20 cellular contexts compared by ENCODE assay signal in genomic region chr6:17808609-17809008, GRCh38.
"Had no signal": no experiment of that assay in that cellular context is flagged by ENCODE, and none has a peak within 500 bp of the region (broad histone marks: within the 10 kb centered on the region; RNA-seq: fewer than 3 reads in every experiment).

No MANE protein-coding gene starts in this region.

- H3K9me3 ChIP-seq: esophagus squamous epithelium, gastroesophageal sphincter, testis, tibial nerve had no signal

- H3K27me3 ChIP-seq: esophagus squamous epithelium, gastroesophageal sphincter, spleen, testis, tibial nerve had no signal

- ATAC-seq: effector memory CD8-positive, alpha-beta T cell; gastroesophageal sphincter; naive thymus-derived CD4-positive, alpha-beta T cell; sciatic nerve; stimulated activated memory B cell treated with anti-CD40 and anti-IgM and Interleukin-4, amounts not matched to agents 10 μg/mL and 1 μg/mL and 100 μg/mL, for 72 hours; stimulated activated naive CD8-positive, alpha-beta T cell treated with anti-CD3 and anti-CD28 coated beads, Interleukin-15, amount 100 ng/mL, for 72 hours had no signal

- H3K27ac ChIP-seq: esophagus squamous epithelium, gastroesophageal sphincter, spleen, testis, tibial nerve had no signal

- H3K4me3 ChIP-seq: esophagus squamous epithelium, gastroesophageal sphincter, spleen, testis, tibial nerve had no signal

- H3K4me1 ChIP-seq: esophagus squamous epithelium, testis, tibial nerve had no signal

- FAIRE-seq: keratinocyte had no signal

- DNase-seq: effector memory CD8-positive, alpha-beta T cell; esophagus squamous epithelium; foreskin fibroblast; glutamatergic neuron; immature natural killer cell; mammary epithelial cell; naive thymus-derived CD4-positive, alpha-beta T cell; nephron progenitor cell; posterior cingulate gyrus; spleen; stimulated activated CD4-positive, alpha-beta T cell treated with anti-CD3 and anti-CD28 coated beads, Interleukin-15, amount 100 ng/mL, for 24 hours; stimulated activated CD4-positive, alpha-beta T cell treated with anti-CD3 and anti-CD28 coated beads, Interleukin-1b, Interleukin-23, amount 100 ng/mL, for 48 hours; stimulated activated CD4-positive, alpha-beta T cell treated with anti-CD3 and anti-CD28 coated beads, Interleukin-4, amount 100 ng/mL, for 24 hours; stimulated activated naive CD8-positive, alpha-beta T cell treated with anti-CD3 and anti-CD28 coated beads, Interleukin-15, amount 100 ng/mL, for 72 hours; testis had no signal
